21 cellular contexts compared by ENCODE assay signal in genomic region chr16:30421010-30421409, GRCh38. TPM values are rescaled to one million over a fixed set of nuclear protein-coding genes. Genes with fewer than 3 reads are reported as not detected.
"Had no signal": no experiment of that assay in that cellular context is flagged by ENCODE, and none has a peak within 500 bp of the region (broad histone marks: within the 10 kb centered on the region; RNA-seq: fewer than 3 reads in every experiment).

No MANE protein-coding gene starts in this region.

- H3K27me3 Mint-ChIP-seq: naive B cell had no signal

- H3K27ac Mint-ChIP-seq: nephron progenitor cell had no signal

- H3K4me1 ChIP-seq: psoas muscle had no signal

- H3K9me3 Mint-ChIP-seq: naive B cell, nephron progenitor cell had no signal

- H3K4me3 Mint-ChIP-seq: nephron progenitor cell had no signal

- H3K27me3 ChIP-seq: dorsolateral prefrontal cortex, neutrophil, right lobe of liver, stomach, transverse colon had no signal

- H3K27ac ChIP-seq: dorsolateral prefrontal cortex, neutrophil, psoas muscle, right lobe of liver, stomach, thoracic aorta, transverse colon had no signal

- ATAC-seq: psoas muscle, right lobe of liver had no signal

- H3K9me3 ChIP-seq: neutrophil, psoas muscle, right lobe of liver, stomach, thoracic aorta, transverse colon had no signal

- H3K4me3 ChIP-seq: dorsolateral prefrontal cortex, psoas muscle, right lobe of liver, stomach, thoracic aorta, transverse colon had no signal

- DNase-seq: cortex of kidney; dorsolateral prefrontal cortex; effector CD8-positive, alpha-beta T cell; foreskin melanocyte; head of caudate nucleus; hippocampal formation; kidney glomerular epithelial cell; mesendoderm; naive B cell; nephron progenitor cell; psoas muscle; retina; right lobe of liver; stimulated activated CD4-positive, alpha-beta T cell treated with anti-CD3 and anti-CD28 coated beads, Interleukin-4, amount 100 ng/mL, for 1 hour; stimulated activated naive CD4-positive, alpha-beta T cell; stomach; substantia nigra; transverse colon had no signal

RNA-seq across cellular contexts. Expression of gene SEPTIN1, which starts 38.6 kb away (rescaled TPM):
- total RNA-seq: osteoblast had no signal
